8 cellular contexts compared by ENCODE assay signal in the genomic region with DNA sequence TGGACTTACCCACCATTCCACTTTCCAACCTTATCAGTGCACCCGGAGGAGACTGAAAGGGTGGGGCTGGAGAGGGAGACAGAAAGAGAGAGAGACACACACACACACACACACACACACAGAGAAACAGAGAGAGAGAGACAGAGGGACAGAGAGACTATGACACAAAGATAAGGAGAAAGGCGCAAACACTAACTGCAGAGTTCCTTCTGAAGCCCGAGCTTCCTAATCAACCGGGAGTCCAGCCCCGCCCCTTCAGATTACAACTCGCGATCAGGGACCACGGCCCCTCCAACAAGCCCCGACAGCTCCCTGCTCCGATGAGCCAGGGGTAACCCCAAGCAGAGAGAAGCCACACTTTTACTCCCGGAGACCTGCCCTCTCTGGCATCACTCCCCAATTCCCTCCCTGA. TPM values are rescaled to one million over a fixed set of nuclear protein-coding genes. Genes with fewer than 3 reads are reported as not detected.
DNase-seq lines count a peak whose midpoint lies in the region; ATAC-seq and TF ChIP-seq lines count a peak whose summit lies in the region.

No MANE protein-coding gene starts in this region.

- H3K9me3 Mint-ChIP-seq in activated CD8-positive, alpha-beta memory T cell treated with anti-CD3 and anti-CD28 coated beads, Interleukin-2, amount 10 ng/mL, durations not matched to agents 7 days and 5 days (ENCODE audit: low read depth), result no peaks in the 10 kb centered on the region
- H3K9me3 Mint-ChIP-seq in activated naive CD8-positive, alpha-beta T cell treated with anti-CD3 and anti-CD28 coated beads, Interleukin-2, amount 50 U/mL, for 24 hours, result no peaks in the 10 kb centered on the region

- H3K4me3 ChIP-seq in iPS-20b (ENCODE audit: low read length), result peak overlapping the region; percentile 83
- peak overlapping the region; percentile 39 to 53 (median 47) for H3K4me3 ChIP-seq in stomach

- no peak for TF ChIP-seq CTCF in stomach (IDR thresholded peaks at IDR 0.05)

- DNase-seq in activated CD8-positive, alpha-beta memory T cell treated with anti-CD3 and anti-CD28 coated beads, Interleukin-2, amount 10 ng/mL, durations not matched to agents 7 days and 5 days, result no peak
- no peak for DNase-seq in activated CD8-positive, alpha-beta memory T cell treated with anti-CD3 and anti-CD28 coated beads for 24 hours
- no peak for DNase-seq in activated naive CD8-positive, alpha-beta T cell treated with anti-CD3 and anti-CD28 coated beads, Interleukin-2, amount 50 U/mL, for 24 hours
- DNase-seq in stomach, result no peak
- no peak for DNase-seq in stimulated activated CD4-positive, alpha-beta T cell treated with anti-CD3 and anti-CD28 coated beads, Interleukin-2, amount 100 ng/mL, for 24 hours
- DNase-seq in T1000 (lab: John Stamatoyannopoulos, UW), result no peak

- no peaks in the 10 kb centered on the region for H3K36me3 ChIP-seq in iPS-20b (ENCODE audit: insufficient read depth, low read depth, low read length)
- no peaks in the 10 kb centered on the region for H3K36me3 ChIP-seq in stomach

- no peaks in the 10 kb centered on the region for H3K36me3 Mint-ChIP-seq in activated CD8-positive, alpha-beta memory T cell treated with anti-CD3 and anti-CD28 coated beads, Interleukin-2, amount 10 ng/mL, durations not matched to agents 7 days and 5 days
- no peaks in the 10 kb centered on the region for H3K36me3 Mint-ChIP-seq in activated naive CD8-positive, alpha-beta T cell treated with anti-CD3 and anti-CD28 coated beads, Interleukin-2, amount 50 U/mL, for 24 hours (ENCODE audit: low read depth)

- intact Hi-C loops in stomach (cut with DNase I; ENCODE audit: low total_unique reads), result no loop called here

- 1 to 9% (median 5%) methylated on average over 11 of the region's 11 CpGs for WGBS in stomach, 5 donors

- peak overlapping the region; percentile 16 for H3K27ac Mint-ChIP-seq in activated CD8-positive, alpha-beta memory T cell treated with anti-CD3 and anti-CD28 coated beads, Interleukin-2, amount 10 ng/mL, durations not matched to agents 7 days and 5 days
- peak overlapping the region; percentile 37 for H3K27ac Mint-ChIP-seq in activated naive CD8-positive, alpha-beta T cell treated with anti-CD3 and anti-CD28 coated beads, Interleukin-2, amount 50 U/mL, for 24 hours

- H3K9ac ChIP-seq in iPS-20b (ENCODE audit: low read depth, low read length), result peak overlapping the region; percentile 79; the same call in 1 of the 2 replicates

- H3K4me1 Mint-ChIP-seq in activated CD8-positive, alpha-beta memory T cell treated with anti-CD3 and anti-CD28 coated beads, Interleukin-2, amount 10 ng/mL, durations not matched to agents 7 days and 5 days, result peaks cover 69% of the 10 kb centered on the region
- H3K4me1 Mint-ChIP-seq in activated naive CD8-positive, alpha-beta T cell treated with anti-CD3 and anti-CD28 coated beads, Interleukin-2, amount 50 U/mL, for 24 hours, result peaks cover 69% of the 10 kb centered on the region

- H3K9me3 ChIP-seq in iPS-20b (ENCODE audit: insufficient read depth, low read depth, low read length) (no peaks in the 10 kb centered on the region), stomach (no peaks in the 10 kb centered on the region)

- TF ChIP-seq POLR2A in stomach (IDR thresholded peaks at IDR 0.05), result no peak

- H3K27me3 Mint-ChIP-seq in activated CD8-positive, alpha-beta memory T cell treated with anti-CD3 and anti-CD28 coated beads, Interleukin-2, amount 10 ng/mL, durations not matched to agents 7 days and 5 days, result peaks cover 43% of the 10 kb centered on the region
- peaks cover 23% of the 10 kb centered on the region for H3K27me3 Mint-ChIP-seq in activated naive CD8-positive, alpha-beta T cell treated with anti-CD3 and anti-CD28 coated beads, Interleukin-2, amount 50 U/mL, for 24 hours

- H3K4me1 ChIP-seq in iPS-20b (ENCODE audit: insufficient read depth, low read length) (peaks cover 14% of the 10 kb centered on the region; the same call in 1 of the 2 replicates), stomach (peaks cover 26 to 45% (median 33%) of the 10 kb centered on the region in 4 donors)

- CTCF ChIA-PET in activated CD8-positive, alpha-beta memory T cell treated with anti-CD3 and anti-CD28 coated beads, Interleukin-2, amount 10 ng/mL, durations not matched to agents 7 days and 5 days (lab: Charles Lee), result interaction anchor here (0.9 to 2.8 kb wide), 7 partner anchors 10 to 50 kb away, joined by 3 to 11 read pairs (median 4); partner anchors contain the start of genes GPC2, LAMTOR4, STAG3 and TRAPPC14

- no peak for ATAC-seq in activated CD8-positive, alpha-beta memory T cell treated with anti-CD3 and anti-CD28 coated beads, Interleukin-2, amount 10 ng/mL, durations not matched to agents 7 days and 5 days
- ATAC-seq in activated naive CD8-positive, alpha-beta T cell treated with anti-CD3 and anti-CD28 coated beads, Interleukin-2, amount 50 U/mL, for 24 hours, result no peak
- ATAC-seq in HG03196 (IDR thresholded peaks at IDR 0.05; ENCODE audit: unreplicated experiment), result no peak

- peaks cover 28% of the 10 kb centered on the region for H3K27me3 ChIP-seq in iPS-20b (ENCODE audit: insufficient read depth, low read length)
- peaks cover 9 to 74% (median 19%) of the 10 kb centered on the region in 3 donors for H3K27me3 ChIP-seq in stomach

- TF ChIP-seq EP300 in stomach (IDR thresholded peaks at IDR 0.05), result no peak

- H3K27ac ChIP-seq in iPS-20b (ENCODE audit: low read length) (no peak overlapping the region), stomach (peak overlapping the region in 4 of 5 donors; percentile 9 to 67 (median 66))

- H3K4me3 Mint-ChIP-seq in activated CD8-positive, alpha-beta memory T cell treated with anti-CD3 and anti-CD28 coated beads, Interleukin-2, amount 10 ng/mL, durations not matched to agents 7 days and 5 days, result peak overlapping the region; percentile 57
- H3K4me3 Mint-ChIP-seq in activated naive CD8-positive, alpha-beta T cell treated with anti-CD3 and anti-CD28 coated beads, Interleukin-2, amount 50 U/mL, for 24 hours, result peak overlapping the region; percentile 77

RNA-seq across cellular contexts. Expression of gene GAL3ST4, which starts 0.5 kb away (rescaled TPM):
- total RNA-seq in activated CD8-positive, alpha-beta memory T cell treated with anti-CD3 and anti-CD28 coated beads, Interleukin-2, amount 10 ng/mL, durations not matched to agents 7 days and 5 days, result 1 to 10 TPM in 1 of 2 experiments, under 1 TPM in 1; 0.61 to 1.4 TPM
- 1 to 10 TPM in 2 of 5 donors, not detected in 3; 1.5 to 1.6 TPM for total RNA-seq in stomach
- polyA plus RNA-seq in stomach, result 1 to 10 TPM; 1.7 to 2.4 (median 2.1) TPM

RNA-seq across cellular contexts. Expression of gene GPC2, which starts 9.3 kb away (rescaled TPM):
- total RNA-seq in activated CD8-positive, alpha-beta memory T cell treated with anti-CD3 and anti-CD28 coated beads, Interleukin-2, amount 10 ng/mL, durations not matched to agents 7 days and 5 days, result 1 to 10 TPM; 2.9 to 6.2 TPM
- 1 to 10 TPM in 3 of 5 donors, under 1 TPM in 1, not detected in 1; 0.92 to 4.9 (median 2.6) TPM for total RNA-seq in stomach
- under 1 TPM in 2 of 3 donors, not detected in 1; 0.12 to 0.48 TPM for polyA plus RNA-seq in stomach

RNA-seq across cellular contexts. Expression of gene TRAPPC14, which starts 9.4 kb away (rescaled TPM):
- total RNA-seq in activated CD8-positive, alpha-beta memory T cell treated with anti-CD3 and anti-CD28 coated beads, Interleukin-2, amount 10 ng/mL, durations not matched to agents 7 days and 5 days, result 10 to 100 TPM; 36.8 to 43.5 TPM
- total RNA-seq in stomach, result 10 to 100 TPM; 16.2 to 33.3 (median 28.6) TPM
- 10 to 100 TPM; 10.7 to 17.2 (median 11.4) TPM for polyA plus RNA-seq in stomach

RNA-seq across cellular contexts. Expression of gene STAG3, which starts 9.8 kb away (rescaled TPM):
- 10 to 100 TPM in 1 of 2 experiments, 1 to 10 TPM in 1; 8.1 to 20.2 TPM for total RNA-seq in activated CD8-positive, alpha-beta memory T cell treated with anti-CD3 and anti-CD28 coated beads, Interleukin-2, amount 10 ng/mL, durations not matched to agents 7 days and 5 days
- under 1 TPM in 1 of 5 donors, not detected in 4; 0.92 TPM for total RNA-seq in stomach
- polyA plus RNA-seq in stomach, result 1 to 10 TPM in 2 of 3 donors, under 1 TPM in 1; 0.50 to 8.8 (median 1.5) TPM

RNA-seq across cellular contexts. Expression of gene LAMTOR4, which starts 19.2 kb away (rescaled TPM):
- 100 to 1,000 TPM; 119 to 151 TPM for total RNA-seq in activated CD8-positive, alpha-beta memory T cell treated with anti-CD3 and anti-CD28 coated beads, Interleukin-2, amount 10 ng/mL, durations not matched to agents 7 days and 5 days
- 100 to 1,000 TPM in 3 of 5 donors, 10 to 100 TPM in 2; 26.3 to 889 (median 159) TPM for total RNA-seq in stomach
- 100 to 1,000 TPM; 307 to 476 (median 334) TPM for polyA plus RNA-seq in stomach
